1 cellular context compared by ENCODE assay signal in the genomic region with DNA sequence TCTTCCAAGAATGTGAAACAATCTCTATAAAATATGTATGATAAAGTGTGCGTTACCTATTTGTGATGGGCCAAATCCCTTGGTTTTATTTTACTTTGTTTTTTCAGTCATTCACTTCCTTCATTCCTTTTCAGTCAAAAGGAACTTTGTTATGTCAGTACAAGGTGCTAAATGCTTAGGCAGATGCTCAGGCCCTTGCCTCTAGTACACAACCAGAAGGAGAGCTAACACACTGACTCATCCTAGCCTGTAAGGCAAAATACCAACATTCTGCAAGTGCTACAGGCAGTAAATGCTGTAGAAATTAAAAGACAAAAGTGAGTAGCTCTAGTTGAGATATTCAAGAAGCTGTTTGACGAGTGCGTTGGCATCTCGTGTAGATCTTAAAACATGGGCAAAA.
TF ChIP-seq lines count a peak whose summit lies in the region.

No MANE protein-coding gene starts in this region.

TF ChIP-seq in A549, 52 proteins besides CTCF, POLR2A, EP300 and RAD21:
- TF ChIP-seq, protein P1, sequence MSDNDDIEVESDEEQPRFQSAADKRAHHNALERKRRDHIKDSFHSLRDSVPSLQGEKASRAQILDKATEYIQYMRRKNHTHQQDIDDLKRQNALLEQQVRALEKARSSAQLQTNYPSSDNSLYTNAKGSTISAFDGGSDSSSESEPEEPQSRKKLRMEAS (IDR thresholded peaks at IDR 0.05): no peak
- no peak for TF ChIP-seq ESRRA (IDR thresholded peaks at IDR 0.05; ENCODE audit: borderline replicate concordance, low read length)
- no peak for TF ChIP-seq FOSB (CRISPR knock-in tag; IDR thresholded peaks at IDR 0.05)
- no peak for TF ChIP-seq JUN (IDR thresholded peaks at IDR 0.05)
- TF ChIP-seq, protein P2, sequence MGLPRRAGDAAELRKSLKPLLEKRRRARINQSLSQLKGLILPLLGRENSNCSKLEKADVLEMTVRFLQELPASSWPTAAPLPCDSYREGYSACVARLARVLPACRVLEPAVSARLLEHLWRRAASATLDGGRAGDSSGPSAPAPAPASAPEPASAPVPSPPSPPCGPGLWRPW (IDR thresholded peaks at IDR 0.05): no peak
- no peak for TF ChIP-seq TP53 (CRISPR knock-in tag; IDR thresholded peaks at IDR 0.05)
- no peak for TF ChIP-seq HDAC2 (IDR thresholded peaks at IDR 0.05)
- TF ChIP-seq, protein P3, sequence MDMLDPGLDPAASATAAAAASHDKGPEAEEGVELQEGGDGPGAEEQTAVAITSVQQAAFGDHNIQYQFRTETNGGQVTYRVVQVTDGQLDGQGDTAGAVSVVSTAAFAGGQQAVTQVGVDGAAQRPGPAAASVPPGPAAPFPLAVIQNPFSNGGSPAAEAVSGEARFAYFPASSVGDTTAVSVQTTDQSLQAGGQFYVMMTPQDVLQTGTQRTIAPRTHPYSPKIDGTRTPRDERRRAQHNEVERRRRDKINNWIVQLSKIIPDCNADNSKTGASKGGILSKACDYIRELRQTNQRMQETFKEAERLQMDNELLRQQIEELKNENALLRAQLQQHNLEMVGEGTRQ (IDR thresholded peaks at IDR 0.05): no peak
- TF ChIP-seq FOSL2 (IDR thresholded peaks at IDR 0.05): no peak
- no peak for TF ChIP-seq FOSL2 (CRISPR knock-in tag; IDR thresholded peaks at IDR 0.05)
- TF ChIP-seq CBX2 (IDR thresholded peaks at IDR 0.05; ENCODE audit: borderline replicate concordance, low read depth): no peak
- no peak for TF ChIP-seq EHF (CRISPR knock-in tag; IDR thresholded peaks at IDR 0.05)
